Comparison of ENCODE assay signal across 1 cellular context in genomic region chrX:147570483-147570882, GRCh38.
TF ChIP-seq lines count a peak whose summit lies in the region.

No MANE protein-coding gene starts in this region.

TF ChIP-seq in GM23338, 12 proteins besides CTCF, POLR2A, EP300 and RAD21 (continued from another document):
- TF ChIP-seq ZNF462 (CRISPR knock-in tag; IDR thresholded peaks at IDR 0.05) (no peak), ZNF114 (CRISPR knock-in tag; IDR thresholded peaks at IDR 0.05) (no peak), ETS1 (IDR thresholded peaks at IDR 0.05) (no peak), ZNF331 (CRISPR knock-in tag; IDR thresholded peaks at IDR 0.05; ENCODE audit: low read depth) (no peak), NANOG (IDR thresholded peaks at IDR 0.05; ENCODE audit: borderline replicate concordance) (no peak), CREB1 (CRISPR knock-in tag; IDR thresholded peaks at IDR 0.05; ENCODE audit: low read depth) (no peak), EZH2 (IDR thresholded peaks at IDR 0.05; ENCODE audit: low read depth, unreplicated experiment) (no peak), REST (IDR thresholded peaks at IDR 0.05; ENCODE audit: unreplicated experiment) (no peak), EZH2phosphoT487 (IDR thresholded peaks at IDR 0.05; ENCODE audit: unreplicated experiment) (no peak), STAT1 (IDR thresholded peaks at IDR 0.05; ENCODE audit: unreplicated experiment) (no peak), POLR2AphosphoS5 (IDR thresholded peaks at IDR 0.05; ENCODE audit: low read depth) (no peak)
TF ChIP-seq in GM23338: peak in this region for 0.
